Comparison of ENCODE assay signal across 8 cellular contexts in genomic region chr9:88076286-88077070, GRCh38.
DNase-seq lines count a peak whose midpoint lies in the region; ATAC-seq and TF ChIP-seq lines count a peak whose summit lies in the region.

No MANE protein-coding gene starts in this region.

- H3K36me3 ChIP-seq in HUES48 (ENCODE audit: control insufficient read depth, insufficient read depth, low read length) (no peaks in the 10 kb centered on the region), aorta (ENCODE audit: control insufficient read depth in 1 of 2, insufficient read depth in 2 of 2, low read length in 1 of 2) (no peaks in the 10 kb centered on the region)

- no peaks in the 10 kb centered on the region for H3K36me3 Mint-ChIP-seq in brain

- intact Hi-C loops in posterior vena cava (cut with DNase I): no loop called here
- intact Hi-C loops in aorta (cut with DNase I): loop anchor here in 1 of 2 donors (10.0 kb wide), 1 partner anchor 308 kb away; the partner anchor contains the start of gene SPIN1

- peak; percentile 91 for ATAC-seq in aorta (ENCODE audit: low FRiP score)
- ATAC-seq in HG02981 (IDR thresholded peaks at IDR 0.05; ENCODE audit: unreplicated experiment): no peak

- peaks cover 0 to 9% (median 4%) of the 10 kb centered on the region in 5 experiments for H3K9me3 Mint-ChIP-seq in brain

- peak overlapping the region; percentile 51 for H3K9ac ChIP-seq in HUES48 (ENCODE audit: low read depth, low read length)

- peak overlapping the region; percentile 82 to 87 (median 86) for H3K4me3 Mint-ChIP-seq in brain

- H3K27ac ChIP-seq in HUES48 (ENCODE audit: low read depth, low read length): no peak overlapping the region
- H3K27ac ChIP-seq in aorta (ENCODE audit: low read depth in 1 of 2, low read length in 2 of 2): no peak overlapping the region

- peaks cover 19% of the 10 kb centered on the region for H3K4me1 Mint-ChIP-seq in brain

- TF ChIP-seq CTCF in brain (conservative IDR thresholded peaks at IDR 0.05): peak; percentile 38 to 45

- H3K27me3 ChIP-seq in HUES48 (ENCODE audit: control insufficient read depth, insufficient read depth, low read length) (peaks cover 45% of the 10 kb centered on the region), aorta (ENCODE audit: control insufficient read depth in 1 of 2, insufficient read depth in 2 of 2, low read length in 1 of 2) (no peaks in the 10 kb centered on the region)

- WGBS in aorta, 2 donors: 0% methylated on average over 54 to 57 of the region's 57 CpGs

- peaks cover 5% of the 10 kb centered on the region for H3K27me3 Mint-ChIP-seq in brain

- DNase-seq in CD1c-positive myeloid dendritic cell (ENCODE audit: extremely low spot score) (peak; percentile 6), SHP77 (lab: John Stamatoyannopoulos, UW) (peak; percentile 62 to 84), hippocampal formation (lab: John Stamatoyannopoulos, UW) (peak; percentile 22 to 65), posterior vena cava (ENCODE audit: low spot score) (peak; percentile 87), aorta (peak; percentile 73 to 89)

- H3K9me3 ChIP-seq in HUES48 (ENCODE audit: control insufficient read depth, insufficient read depth, low read length) (no peaks in the 10 kb centered on the region), aorta (ENCODE audit: control insufficient read depth, low read length) (no peaks in the 10 kb centered on the region)

- H3K27ac Mint-ChIP-seq in brain: peak overlapping the region; percentile 51 to 98 (median 82)

- peaks cover 19% of the 10 kb centered on the region for H3K4me1 ChIP-seq in HUES48 (ENCODE audit: control insufficient read depth, insufficient read depth, low read length)
- no peaks in the 10 kb centered on the region for H3K4me1 ChIP-seq in aorta (ENCODE audit: control insufficient read depth in 1 of 2, insufficient read depth in 2 of 2, low read length in 2 of 2)

- peak overlapping the region; percentile 74 for H3K4me3 ChIP-seq in HUES48 (ENCODE audit: low read depth, low read length)
- peak overlapping the region; percentile 4 to 47 for H3K4me3 ChIP-seq in aorta (ENCODE audit: low read length in 2 of 2)

Comparison
In these comparisons a context has a peak if more than half of its experiments do, and no peak if none do; other contexts are left out.
1. DNase-seq: peak in every context shown above with its lines; median percentile 87 in posterior vena cava; 81 in aorta; 73 in SHP77; 44 in hippocampal formation; 6 in CD1c-positive myeloid dendritic cell.